1 cellular context compared by ENCODE assay signal in genomic region chr3:12716605-12717121, GRCh38.
TF ChIP-seq lines count a peak whose summit lies in the region.

No MANE protein-coding gene starts in this region.

TF ChIP-seq in K562, 482 proteins besides CTCF, POLR2A, EP300 and RAD21 (continued from another document and continues in another):
- no peak for TF ChIP-seq RREB1 (CRISPR knock-in tag; IDR thresholded peaks at IDR 0.05)
- TF ChIP-seq SFPQ (IDR thresholded peaks at IDR 0.05; ENCODE audit: low read depth, low read length), result no peak
- TF ChIP-seq KAT2B (IDR thresholded peaks at IDR 0.05; ENCODE audit: low read depth, low read length), result no peak
- TF ChIP-seq FOXM1 (IDR thresholded peaks at IDR 0.05; ENCODE audit: low read depth), result peak; percentile 56
- TF ChIP-seq FOXM1 (CRISPR knock-in tag; IDR thresholded peaks at IDR 0.05; ENCODE audit: low read depth), result no peak
- no peak for TF ChIP-seq IRF2 (CRISPR knock-in tag; IDR thresholded peaks at IDR 0.05)
- TF ChIP-seq L3MBTL2 (IDR thresholded peaks at IDR 0.05), result 0 out of 2 replicates have a peak, but pooled peaks have one; percentile 13
- peak; percentile 33; the same call in 1 of the 2 replicates for TF ChIP-seq ARID2 (IDR thresholded peaks at IDR 0.05)
- TF ChIP-seq BRD9 (IDR thresholded peaks at IDR 0.05; ENCODE audit: low read depth, partially characterized antibody), result peak; percentile 52
- no peak for TF ChIP-seq BACH1 (tag; IDR thresholded peaks at IDR 0.05)
- TF ChIP-seq ZNF707 (CRISPR knock-in tag; conservative IDR thresholded peaks at IDR 0.05), result no peak
- no peak for TF ChIP-seq TOE1 (IDR thresholded peaks at IDR 0.05; ENCODE audit: borderline replicate concordance)
- TF ChIP-seq TOE1 (CRISPR knock-in tag; IDR thresholded peaks at IDR 0.05; ENCODE audit: borderline replicate concordance, low read depth), result no peak
- peak; percentile 28; the same call in 1 of the 2 replicates for TF ChIP-seq HCFC1 (IDR thresholded peaks at IDR 0.05; ENCODE audit: low read depth, low read length)
- peak in 1 of 2 experiments; percentile 65; a peak in 1 of 4 replicates for TF ChIP-seq TRIM24 (IDR thresholded peaks at IDR 0.05)
- TF ChIP-seq PRDM10 (IDR thresholded peaks at IDR 0.05; ENCODE audit: partially characterized antibody), result peak; percentile 90
- 0 out of 2 replicates have a peak, but pooled peaks have one; percentile 7 for TF ChIP-seq TAL1 (IDR thresholded peaks at IDR 0.05)
- TF ChIP-seq NCOA6 (IDR thresholded peaks at IDR 0.05), result no peak
- peak; percentile 19; the same call in 1 of the 2 replicates for TF ChIP-seq MAFK (IDR thresholded peaks at IDR 0.05; ENCODE audit: low read length)
- peak; percentile 83 for TF ChIP-seq SMARCE1 (IDR thresholded peaks at IDR 0.05)
- no peak for TF ChIP-seq ZNF280B (CRISPR knock-in tag; IDR thresholded peaks at IDR 0.05)
- no peak for TF ChIP-seq GABPB2 (CRISPR knock-in tag; conservative IDR thresholded peaks at IDR 0.05)
- 0 out of 2 replicates have a peak, but pooled peaks have one; percentile 30 for TF ChIP-seq MIER1 (IDR thresholded peaks at IDR 0.05; ENCODE audit: low read depth)
- TF ChIP-seq POLR2AphosphoS2 (IDR thresholded peaks at IDR 0.05; ENCODE audit: low read length), result no peak
- TF ChIP-seq ZNF668 (CRISPR knock-in tag; IDR thresholded peaks at IDR 0.05), result no peak
- peak; percentile 69 for TF ChIP-seq HDAC2 (IDR thresholded peaks at IDR 0.05)
- TF ChIP-seq HMG20B (CRISPR knock-in tag; IDR thresholded peaks at IDR 0.05), result no peak
- TF ChIP-seq NFE2 (IDR thresholded peaks at IDR 0.05; ENCODE audit: low read depth), result peak; percentile 82
- no peak for TF ChIP-seq PATZ1 (CRISPR knock-in tag; IDR thresholded peaks at IDR 0.05; ENCODE audit: borderline replicate concordance)
- 0 out of 2 replicates have a peak, but pooled peaks have one; percentile 14 for TF ChIP-seq HLTF (IDR thresholded peaks at IDR 0.05)
- TF ChIP-seq MTA1 (IDR thresholded peaks at IDR 0.05; ENCODE audit: borderline replicate concordance), result peak; percentile 82; the same call in 1 of the 2 replicates
- no peak for TF ChIP-seq ZNF740 (CRISPR knock-in tag; IDR thresholded peaks at IDR 0.05)
- no peak for TF ChIP-seq ZNF740 (tag; IDR thresholded peaks at IDR 0.05)
- TF ChIP-seq MAFG (tag; conservative IDR thresholded peaks at IDR 0.05), result peak; percentile 81
- TF ChIP-seq AFF1 (IDR thresholded peaks at IDR 0.05; ENCODE audit: low read depth in 1 of 2, partially characterized antibody in 2 of 2), result peak in 1 of 2 experiments; percentile 48
- peak; percentile 89 for TF ChIP-seq ZNF384 (IDR thresholded peaks at IDR 0.05; ENCODE audit: low read depth, low read length)
